In genomic region chr15:78771436-78772000, GRCh38 we compare ENCODE assay signal across 8 cellular contexts. TPM values are rescaled to one million over a fixed set of nuclear protein-coding genes. Genes with fewer than 3 reads are reported as not detected.
A peak's percentile ranks its signal among the peaks of the same experiment; 100 is the strongest.
DNase-seq lines count a peak whose midpoint lies in the region; ATAC-seq, FAIRE-seq and TF ChIP-seq lines count a peak whose summit lies in the region.
"Not testable (repeated sequence)": the region's sequence is repeated elsewhere in the genome, so short reads cannot be mapped to it uniquely, and the experiment has no call there.
"Had no signal": no experiment of that assay in that cellular context is flagged by ENCODE, and none has a peak within 500 bp of the region (broad histone marks: within the 10 kb centered on the region; RNA-seq: fewer than 3 reads in every experiment).

No MANE protein-coding gene starts in this region.

- not testable (repeated sequence) for H3K4me1 Mint-ChIP-seq in CD8-positive, alpha-beta T cell (ENCODE audit: low read depth); T-helper 17 cell; mesothelial cell of epicardium

- peak overlapping the region; percentile 41 for H3K27ac Mint-ChIP-seq in CD8-positive, alpha-beta T cell
- H3K27ac Mint-ChIP-seq in T-helper 17 cell = peak overlapping the region; percentile 39
- peak overlapping the region; percentile 47 for H3K27ac Mint-ChIP-seq in mesothelial cell of epicardium

- H3K9me3 Mint-ChIP-seq in CD8-positive, alpha-beta T cell; mesothelial cell of epicardium: not testable (repeated sequence)

- not testable (repeated sequence) for H3K27ac ChIP-seq in CD8-positive, alpha-beta T cell (ENCODE audit: low read depth, low read length); right cardiac atrium (ENCODE audit: low read length); aorta (ENCODE audit: low read depth in 1 of 2, low read length in 2 of 2)

- H3K27me3 ChIP-seq in CD8-positive, alpha-beta T cell (ENCODE audit: insufficient read depth, low read length); bronchial epithelial cell (ENCODE audit: control insufficient read depth, insufficient read depth, low read length); right cardiac atrium (ENCODE audit: control insufficient read depth, insufficient read depth); aorta (ENCODE audit: control insufficient read depth in 1 of 2, insufficient read depth in 2 of 2, low read length in 1 of 2): not testable (repeated sequence)

- not testable (repeated sequence) for H3K36me3 Mint-ChIP-seq in CD8-positive, alpha-beta T cell; T-helper 17 cell (ENCODE audit: low read depth)
- H3K36me3 Mint-ChIP-seq in mesothelial cell of epicardium = peaks cover 10% of the 10 kb centered on the region

- H3K4me1 ChIP-seq in CD8-positive, alpha-beta T cell (ENCODE audit: insufficient read depth, low read length); right cardiac atrium (ENCODE audit: control insufficient read depth, insufficient read depth, low read length); aorta (ENCODE audit: control insufficient read depth in 1 of 2, insufficient read depth in 2 of 2, low read length in 2 of 2): not testable (repeated sequence)

- DNase-seq in CD8-positive, alpha-beta T cell; T-helper 17 cell; bronchial epithelial cell (ENCODE audit: low read depth); mesothelial cell of epicardium (ENCODE audit: low spot score in 2 of 2, unreplicated experiment in 2 of 2): not testable (repeated sequence)
- DNase-seq in Right ventricle myocardium superior (peak; percentile 35), right cardiac atrium (peak in 2 of 3 donors; percentile 39 to 49), aorta (peak; percentile 41 to 77)

- ATAC-seq in CD8-positive, alpha-beta T cell; T-helper 17 cell; Right ventricle myocardium superior (ENCODE audit: poor library complexity); right cardiac atrium; aorta (ENCODE audit: low FRiP score): not testable (repeated sequence)

- intact Hi-C loops in CD8-positive, alpha-beta T cell (cut with DNase I, micrococcal nuclease); aorta (cut with DNase I): not testable (repeated sequence)
- intact Hi-C loops in Right ventricle myocardium superior (cut with DNase I) = loop anchor here (10.0 kb wide), 1 partner anchor 797 kb away; no protein-coding TSS in a partner anchor
- intact Hi-C loops in right cardiac atrium (cut with DNase I) = loop anchor here in 1 of 4 donors (5.0 kb wide), 1 partner anchor 794 kb away; no protein-coding TSS in a partner anchor

- WGBS in right cardiac atrium = 92% methylated on average over 23 of the region's 23 CpGs
- WGBS in aorta, 2 donors = 93 to 94% methylated on average over 23 of the region's 23 CpGs

- not testable (repeated sequence) for TF ChIP-seq CTCF in CD8-positive, alpha-beta T cell (IDR thresholded peaks at IDR 0.05); bronchial epithelial cell (IDR thresholded peaks at IDR 0.05; ENCODE audit: insufficient read depth, low read length, severe bottlenecking); mesothelial cell of epicardium (IDR thresholded peaks at IDR 0.05; ENCODE audit: unreplicated experiment)

- peak; percentile 83 for FAIRE-seq in bronchial epithelial cell (lab: Jason Lieb, UNC)

- not testable (repeated sequence) for H3K4me3 Mint-ChIP-seq in CD8-positive, alpha-beta T cell; T-helper 17 cell; mesothelial cell of epicardium

- H3K27me3 Mint-ChIP-seq in CD8-positive, alpha-beta T cell (ENCODE audit: low read depth); T-helper 17 cell; mesothelial cell of epicardium (ENCODE audit: low read depth): not testable (repeated sequence)

- not testable (repeated sequence) for H3K4me3 ChIP-seq in CD8-positive, alpha-beta T cell (ENCODE audit: low read depth, low read length); bronchial epithelial cell (ENCODE audit: low read depth, low read length); right cardiac atrium (ENCODE audit: low read length); aorta (ENCODE audit: low read length in 2 of 2)

- POLR2A ChIA-PET in CD8-positive, alpha-beta T cell (lab: Charles Lee) = not testable (repeated sequence)

- not testable (repeated sequence) for H3K36me3 ChIP-seq in CD8-positive, alpha-beta T cell (ENCODE audit: insufficient read depth, low read length); bronchial epithelial cell (ENCODE audit: control insufficient read depth, insufficient read depth, low read length); aorta (ENCODE audit: control insufficient read depth in 1 of 2, insufficient read depth in 2 of 2, low read length in 1 of 2)

- CTCF ChIA-PET in CD8-positive, alpha-beta T cell (lab: Charles Lee) = not testable (repeated sequence)

- not testable (repeated sequence) for H3K9me3 ChIP-seq in CD8-positive, alpha-beta T cell (ENCODE audit: low read length); T-helper 17 cell (ENCODE audit: control insufficient read depth, low read length, poor library complexity, severe bottlenecking); right cardiac atrium (ENCODE audit: control insufficient read depth, low read length); aorta (ENCODE audit: control insufficient read depth, low read length)

RNA-seq across cellular contexts. Expression of gene ADAMTS7, which starts 39.7 kb away (rescaled TPM):
- not detected for total RNA-seq in CD8-positive, alpha-beta T cell
- total RNA-seq in T-helper 17 cell (not detected), bronchial epithelial cell (0.51 and 0.53 TPM in 2 replicates), Right ventricle myocardium superior (31.0 TPM), right cardiac atrium (10 to 100 TPM; 38.8 to 85.9 (median 82.0) TPM), mesothelial cell of epicardium (98.7 to 101 TPM (median 99.2 TPM) in 3 replicates), aorta (10 to 100 TPM; 14.7 to 23.9 TPM)
- polyA plus RNA-seq in right cardiac atrium (40.3 TPM), aorta (10 to 100 TPM in 1 of 2 donors, 1 to 10 TPM in 1; 3.9 to 30.0 TPM)
- total RNA-seq: CD4-positive, alpha-beta memory T cell had no signal
- polyA plus RNA-seq: CD4-positive, alpha-beta memory T cell had no signal

Comparison
In these comparisons a context has a peak if more than half of its experiments do, and no peak if none do; other contexts are left out.
1. RNA of gene ADAMTS7, which starts 39.7 kb away (total RNA-seq): 98.7 to 101 TPM in mesothelial cell of epicardium, 38.8 to 85.9 TPM in right cardiac atrium, 31.0 TPM in Right ventricle myocardium superior (single experiment) and 14.7 to 23.9 TPM in aorta; 0.51 to 0.53 TPM in bronchial epithelial cell, not detected in CD8-positive, alpha-beta T cell and not detected in T-helper 17 cell; every median in the first group is over 10 times any median in the second.
2. Peak in every context shown above with its lines, with median percentiles within 50 percentile points of each other: H3K27ac Mint-ChIP-seq.